28 cellular contexts compared by ENCODE assay signal in the genomic region with DNA sequence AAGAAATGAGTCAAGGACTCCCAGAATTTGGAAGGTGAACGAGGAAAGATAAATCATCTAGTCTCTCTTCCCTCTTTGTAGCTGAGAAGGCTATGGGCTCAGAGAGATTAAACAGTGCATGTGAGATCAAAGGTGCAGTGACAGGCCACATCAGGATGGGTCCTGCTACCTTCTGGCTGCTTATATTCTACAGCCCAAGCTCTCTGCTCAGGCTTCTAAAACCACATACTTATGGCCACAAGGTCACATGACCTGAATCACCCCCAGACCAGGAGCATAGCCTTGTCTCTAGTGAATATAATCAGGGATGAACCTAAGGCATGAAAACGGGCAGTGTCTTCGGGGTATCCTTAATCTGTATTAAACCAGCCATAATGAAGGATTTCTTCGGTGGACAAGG.
"Had no signal": no experiment of that assay in that cellular context is flagged by ENCODE, and none has a peak within 500 bp of the region (broad histone marks: within the 10 kb centered on the region; RNA-seq: fewer than 3 reads in every experiment).

No MANE protein-coding gene starts in this region.

- H3K4me3 ChIP-seq: body of pancreas, colonic mucosa, gastrocnemius medialis, heart left ventricle had no signal

- H3K4me1 ChIP-seq: colonic mucosa, gastrocnemius medialis had no signal

- H3K4me1 Mint-ChIP-seq: activated B cell treated with CpG ODN at 0.5 μM for 24 hours; activated T-helper 17 cell treated with anti-CD3 and anti-CD28 coated beads, Interleukin-2, amount 50 U/mL, for 72 hours; T-cell had no signal

- H3K27ac ChIP-seq: body of pancreas, colonic mucosa, gastrocnemius medialis, heart left ventricle, WERI-Rb-1 had no signal

- ATAC-seq: activated CD4-positive, CD25-positive, alpha-beta regulatory T cell treated with anti-CD3 and anti-CD28 coated beads, Interleukin-2, amount 50 U/mL, for 24 hours; activated CD8-positive, alpha-beta T cell treated with anti-CD3 and anti-CD28 coated beads for 36 hours; activated T-cell treated with anti-CD3 and anti-CD28 coated beads, Interleukin-2, amount 50 U/mL, for 4 hours; activated T-helper 17 cell treated with anti-CD3 and anti-CD28 coated beads, Interleukin-2, amount 50 U/mL, for 72 hours; body of pancreas; gastrocnemius medialis; T-cell had no signal

- H3K36me3 ChIP-seq: colonic mucosa, gastrocnemius medialis, heart left ventricle, WERI-Rb-1 had no signal

- H3K27ac Mint-ChIP-seq: activated B cell treated with CpG ODN at 0.5 μM for 24 hours; activated CD8-positive, alpha-beta T cell treated with anti-CD3 and anti-CD28 coated beads for 36 hours; activated naive CD8-positive, alpha-beta T cell; activated T-helper 17 cell treated with anti-CD3 and anti-CD28 coated beads, Interleukin-2, amount 50 U/mL, for 72 hours; T-cell; T-helper 1 cell treated with Interleukin-12 subunit alpha and Interleukin-12 subunit beta and Interleukin-4 antibody, amounts not matched to agents 30 μg/mL and 1 μg/mL, for 36 hours had no signal

- DNase-seq: activated B cell treated with CpG ODN at 0.5 μM for 24 hours; activated CD4-positive, alpha-beta T cell treated with anti-CD3 and anti-CD28 coated beads for 48 hours; activated CD4-positive, alpha-beta T cell treated with anti-CD3 and anti-CD28 coated beads, Interleukin-2, amount 50 U/mL, for 1 hour; activated CD4-positive, alpha-beta T cell treated with anti-CD3 and anti-CD28 coated beads, Interleukin-2, amount 50 U/mL, for 48 hours; activated CD8-positive, alpha-beta memory T cell treated with anti-CD3 and anti-CD28 coated beads for 24 hours; activated CD8-positive, alpha-beta T cell treated with anti-CD3 and anti-CD28 coated beads for 36 hours; activated effector memory CD4-positive, alpha-beta T cell treated with Interleukin-2 at 50 U/mL for 16 hours; activated gamma-delta T cell treated with Interleukin-2 at 50 U/mL for 16 hours; activated naive CD4-positive, alpha-beta T cell treated with anti-CD3 and anti-CD28 coated beads, Interleukin-2, amount 50 U/mL, for 16 hours; activated naive CD4-positive, alpha-beta T cell treated with Interleukin-2 at 50 U/mL for 16 hours; activated T-cell treated with anti-CD3 and anti-CD28 coated beads, Interleukin-2, amount 50 U/mL, for 4 hours; amniotic stem cell; anterior cingulate cortex; body of pancreas; caudate nucleus; colonic mucosa; effector CD8-positive, alpha-beta T cell; foreskin fibroblast; gastrocnemius medialis; glutamatergic neuron; heart left ventricle; T-cell; T1000; WERI-Rb-1 had no signal

- H3K27me3 ChIP-seq: body of pancreas, colonic mucosa, gastrocnemius medialis, heart left ventricle had no signal

- H3K9me3 Mint-ChIP-seq: activated B cell treated with CpG ODN at 0.5 μM for 24 hours; T-helper 1 cell treated with Interleukin-12 subunit alpha and Interleukin-12 subunit beta and Interleukin-4 antibody, amounts not matched to agents 30 μg/mL and 1 μg/mL, for 36 hours had no signal

- H3K27me3 Mint-ChIP-seq: activated B cell treated with CpG ODN at 0.5 μM for 24 hours; activated CD8-positive, alpha-beta T cell treated with anti-CD3 and anti-CD28 coated beads for 36 hours; activated naive CD8-positive, alpha-beta T cell; activated T-helper 17 cell treated with anti-CD3 and anti-CD28 coated beads, Interleukin-2, amount 50 U/mL, for 72 hours; T-cell had no signal

- H3K36me3 Mint-ChIP-seq: activated naive CD8-positive, alpha-beta T cell; T-cell had no signal

- H3K4me3 Mint-ChIP-seq: activated B cell treated with CpG ODN at 0.5 μM for 24 hours; activated CD8-positive, alpha-beta T cell treated with anti-CD3 and anti-CD28 coated beads for 36 hours; activated naive CD8-positive, alpha-beta T cell; activated T-cell treated with anti-CD3 and anti-CD28 coated beads, Interleukin-2, amount 50 U/mL, for 4 hours; activated T-helper 17 cell treated with anti-CD3 and anti-CD28 coated beads, Interleukin-2, amount 50 U/mL, for 72 hours; T-cell; T-helper 1 cell treated with Interleukin-12 subunit alpha and Interleukin-12 subunit beta and Interleukin-4 antibody, amounts not matched to agents 30 μg/mL and 1 μg/mL, for 36 hours had no signal

- H3K9me3 ChIP-seq: body of pancreas, colonic mucosa, gastrocnemius medialis, heart left ventricle had no signal
